Comparison of ENCODE assay signal across 8 cellular contexts in genomic region chr11:60700689-60701508, GRCh38. TPM values are rescaled to one million over a fixed set of nuclear protein-coding genes. Genes with fewer than 3 reads are reported as not detected.
A peak's percentile ranks its signal among the peaks of the same experiment; 100 is the strongest.
DNase-seq lines count a peak whose midpoint lies in the region; ATAC-seq and TF ChIP-seq lines count a peak whose summit lies in the region.

No MANE protein-coding gene starts in this region.

- DNase-seq in DMS114 treated with DMSO at 0.1 percent for 48 hours (lab: John Stamatoyannopoulos, UW; ENCODE audit: unreplicated experiment) = peak; percentile 19
- peak; percentile 20 for DNase-seq in Jurkat, Clone E6-1 (ENCODE audit: low read depth, low spot score)
- DNase-seq in RWPE1 (ENCODE audit: low spot score) = peak; percentile 33
- peak; percentile 63 for DNase-seq in islet precursor cell
- no peak for DNase-seq in medulla oblongata (ENCODE audit: extremely low spot score)
- DNase-seq in ureter (ENCODE audit: low spot score) = no peak
- no peak for DNase-seq in cortex of kidney (lab: John Stamatoyannopoulos, UW)

- POLR2A ChIA-PET in RWPE1 (lab: Yijun Ruan, JAX; ENCODE audit: low non-redundant PET) = no interaction called here

- H3K27ac ChIP-seq in RWPE1 = no peak overlapping the region

- no peak overlapping the region for H3K4me3 ChIP-seq in Jurkat, Clone E6-1 (ENCODE audit: low read length)

- CTCF ChIA-PET in RWPE1 (lab: Yijun Ruan, JAX) = interaction anchor here (0.7 to 0.8 kb wide), 2 partner anchors 131 to 529 kb away, joined by 3 read pairs; no protein-coding TSS in a partner anchor

- ATAC-seq in GM21619 (IDR thresholded peaks at IDR 0.05; ENCODE audit: unreplicated experiment) = no peak

- TF ChIP-seq CTCF in RWPE1 (conservative IDR thresholded peaks at IDR 0.05; ENCODE audit: low read depth) = peak; percentile 18; the same call in 1 of the 2 replicates

RNA-seq across cellular contexts. Expression of gene MS4A8, which starts 1.5 kb away (rescaled TPM):
- not detected for polyA plus RNA-seq in Jurkat, Clone E6-1 (2012; ENCODE audit: insufficient read depth, insufficient read length)
- total RNA-seq in ureter = not detected

RNA-seq across cellular contexts. Expression of gene MS4A18, which starts 23.6 kb away (rescaled TPM):
- not detected for polyA plus RNA-seq in Jurkat, Clone E6-1 (2012; ENCODE audit: insufficient read depth, insufficient read length)
- not detected for total RNA-seq in ureter

RNA-seq across cellular contexts. Expression of gene MS4A15, which starts 55.8 kb away (rescaled TPM):
- polyA plus RNA-seq in Jurkat, Clone E6-1 (2012; ENCODE audit: insufficient read depth, insufficient read length) = not detected
- total RNA-seq in ureter = not detected

Comparison
In these comparisons a context has a peak if more than half of its experiments do, and no peak if none do; other contexts are left out.
1. DNase-seq: peak in DMS114 treated with DMSO at 0.1 percent for 48 hours (single experiment), Jurkat, Clone E6-1 (single experiment), RWPE1 (single experiment) and islet precursor cell (single experiment); none in medulla oblongata (single experiment), ureter (single experiment) and cortex of kidney (single experiment).